Comparison of ENCODE assay signal across 11 cellular contexts in genomic region chr18:55400590-55401274, GRCh38.
DNase-seq lines count a peak whose midpoint lies in the region; ATAC-seq and TF ChIP-seq lines count a peak whose summit lies in the region.
"Had no signal": no experiment of that assay in that cellular context is flagged by ENCODE, and none has a peak within 500 bp of the region (broad histone marks: within the 10 kb centered on the region; RNA-seq: fewer than 3 reads in every experiment).

No MANE protein-coding gene starts in this region.

- H3K36me3 Mint-ChIP-seq in osteocyte (ENCODE audit: unreplicated experiment): no peaks in the 10 kb centered on the region

- TF ChIP-seq CTCF in heart left ventricle (IDR thresholded peaks at IDR 0.05) (no peak), fibroblast of lung (conservative IDR thresholded peaks at IDR 0.05 in 1 of 2, IDR thresholded peaks at IDR 0.05 in 1 of 2; ENCODE audit: low read depth in 1 of 2, low read length in 2 of 2) (no peak), osteocyte (IDR thresholded peaks at IDR 0.05) (no peak), vagina (IDR thresholded peaks at IDR 0.05) (no peak)

- H3K27me3 ChIP-seq in heart left ventricle: no peaks in the 10 kb centered on the region
- no peaks in the 10 kb centered on the region for H3K27me3 ChIP-seq in fibroblast of lung (ENCODE audit: control insufficient read depth, insufficient read depth, low read length)
- H3K27me3 ChIP-seq in vagina: no peaks in the 10 kb centered on the region
- no peaks in the 10 kb centered on the region for H3K27me3 ChIP-seq in Karpas-422 (ENCODE audit: low read length)

- DNase-seq in heart left ventricle (no peak), left ventricle myocardium superior (no peak), fibroblast of lung (ENCODE audit: low read depth in 2 of 2) (peak; percentile 37 to 49), osteocyte (ENCODE audit: extremely low spot score, unreplicated experiment) (no peak), vagina (ENCODE audit: extremely low spot score in 2 of 2) (no peak), Karpas-422 (no peak), NCI-H2081 treated with DMSO at 0.1 percent for 48 hours (lab: John Stamatoyannopoulos, UW) (no peak), KG1 (lab: John Stamatoyannopoulos, UW) (no peak)
- DNase-seq: activated CD8-positive, alpha-beta memory T cell treated with anti-CD3 and anti-CD28 coated beads, Interleukin-2, amount 50 U/mL, for 4 hours; NCI-H2171; stimulated activated naive CD8-positive, alpha-beta T cell treated with anti-CD3 and anti-CD28 coated beads, Interleukin-15, Interleukin-2, amounts not matched to agents 100 U/mL and 50 U/mL, for 24 hours had no signal

- H3K4me1 ChIP-seq in heart left ventricle (peaks cover 0 to 92% (median 41%) of the 10 kb centered on the region in 12 donors), fibroblast of lung (ENCODE audit: control insufficient read depth, extremely low read depth, insufficient read depth, low read length) (peaks cover 14% of the 10 kb centered on the region), vagina (peaks cover 76% of the 10 kb centered on the region), Karpas-422 (ENCODE audit: low read length) (peaks cover 3% of the 10 kb centered on the region)

- no peaks in the 10 kb centered on the region for H3K36me3 ChIP-seq in heart left ventricle
- H3K36me3 ChIP-seq in fibroblast of lung (ENCODE audit: control insufficient read depth, insufficient read depth, low read length): no peaks in the 10 kb centered on the region
- H3K36me3 ChIP-seq in vagina: no peaks in the 10 kb centered on the region
- no peaks in the 10 kb centered on the region for H3K36me3 ChIP-seq in Karpas-422 (ENCODE audit: insufficient read depth, low read length)

- no peak overlapping the region for H3K9ac ChIP-seq in fibroblast of lung (ENCODE audit: insufficient read depth, low read length)
- H3K9ac ChIP-seq in Karpas-422 (ENCODE audit: low read length): no peak overlapping the region

- peaks cover 12% of the 10 kb centered on the region for H3K79me2 ChIP-seq in fibroblast of lung (ENCODE audit: control insufficient read depth, insufficient read depth, low read length)
- H3K79me2 ChIP-seq in Karpas-422 (ENCODE audit: low read length): peaks cover 86% of the 10 kb centered on the region

- H3K9me3 Mint-ChIP-seq in osteocyte (ENCODE audit: unreplicated experiment): no peaks in the 10 kb centered on the region

- H3K27ac ChIP-seq in heart left ventricle (peak overlapping the region; percentile 51 to 86 (median 80)), fibroblast of lung (ENCODE audit: insufficient read depth, low read length) (peak overlapping the region; percentile 70), vagina (peak overlapping the region; percentile 85), Karpas-422 (ENCODE audit: low read length) (no peak overlapping the region)

- WGBS in heart left ventricle, 4 donors: 46 to 53% (median 49%) methylated on average over 7 of the region's 7 CpGs

- H4K20me1 ChIP-seq in fibroblast of lung (ENCODE audit: control insufficient read depth, extremely low read depth, insufficient read depth, low read length) (no peaks in the 10 kb centered on the region), Karpas-422 (ENCODE audit: insufficient read depth, low read depth, low read length) (no peaks in the 10 kb centered on the region)

- peak overlapping the region; percentile 97 for H3K27ac Mint-ChIP-seq in osteocyte (ENCODE audit: unreplicated experiment)

- H3K4me2 ChIP-seq in fibroblast of lung (ENCODE audit: extremely low read depth, insufficient read depth, low read length) (peak overlapping the region; percentile 65), Karpas-422 (ENCODE audit: low read depth, low read length, poor library complexity, severe bottlenecking) (no peak overlapping the region)

- TF ChIP-seq POLR2A in heart left ventricle (IDR thresholded peaks at IDR 0.05) (no peak), vagina (IDR thresholded peaks at IDR 0.05) (no peak)

- peaks cover 70% of the 10 kb centered on the region for H3K4me1 Mint-ChIP-seq in osteocyte (ENCODE audit: unreplicated experiment)

- H3K4me3 Mint-ChIP-seq in osteocyte (ENCODE audit: unreplicated experiment): peak overlapping the region; percentile 74

- H3K9me3 ChIP-seq in heart left ventricle (no peaks in the 10 kb centered on the region), fibroblast of lung (ENCODE audit: control insufficient read depth, insufficient read depth, low read depth, low read length) (no peaks in the 10 kb centered on the region), vagina (no peaks in the 10 kb centered on the region), Karpas-422 (ENCODE audit: low read length) (no peaks in the 10 kb centered on the region)

- peak in 1 of 4 donors; percentile 5 for ATAC-seq in heart left ventricle
- no peak for ATAC-seq in left ventricle myocardium superior
- ATAC-seq: stimulated activated naive CD8-positive, alpha-beta T cell treated with anti-CD3 and anti-CD28 coated beads, Interleukin-15, Interleukin-2, amounts not matched to agents 100 U/mL and 50 U/mL, for 24 hours had no signal

- H3K27me3 Mint-ChIP-seq in osteocyte (ENCODE audit: unreplicated experiment): no peaks in the 10 kb centered on the region

- H2AFZ ChIP-seq in fibroblast of lung (ENCODE audit: low read length) (peak overlapping the region; percentile 31), Karpas-422 (ENCODE audit: low read length) (no peak overlapping the region)

- H3K9me2 ChIP-seq in Karpas-422 (replicated peaks; ENCODE audit: insufficient read depth, low read length): no peaks in the 10 kb centered on the region

- peak overlapping the region in 10 of 12 donors; percentile 16 to 60 (median 42) for H3K4me3 ChIP-seq in heart left ventricle
- H3K4me3 ChIP-seq in fibroblast of lung (replicated peaks in 1 of 4; ENCODE audit: control extremely low read depth in 1 of 4, insufficient read depth in 1 of 4, low read depth in 3 of 4, low read length in 4 of 4): peak overlapping the region; percentile 43 to 50 (median 45)
- H3K4me3 ChIP-seq in vagina: peak overlapping the region; percentile 28 to 33
- H3K4me3 ChIP-seq in Karpas-422 (ENCODE audit: low read length): no peak overlapping the region

- intact Hi-C loops in heart left ventricle (cut with DNase I) (loop anchor here in 8 of 10 donors (5.0 to 10.0 kb wide), 10 partner anchors 43 to 584 kb away; partner anchors contain the start of gene TCF4 (in 1 of the 8)), left ventricle myocardium superior (cut with micrococcal nuclease) (loop anchor here (5.0 kb wide), 1 partner anchor 73 kb away; no protein-coding TSS in a partner anchor), vagina (cut with DNase I) (loop anchor here (5.0 kb wide), 1 partner anchor 78 kb away; no protein-coding TSS in a partner anchor)

Comparison
In these comparisons a context has a peak if more than half of its experiments do, and no peak if none do; other contexts are left out.
1. DNase-seq: peak in fibroblast of lung (2 of 2); none in heart left ventricle (0 of 5), left ventricle myocardium superior (single experiment), osteocyte (single experiment), vagina (0 of 2), Karpas-422 (single experiment), NCI-H2081 treated with DMSO at 0.1 percent for 48 hours (single experiment) and KG1 (single experiment).